ENCODE assay signal across 1 cellular context in the genomic region with DNA sequence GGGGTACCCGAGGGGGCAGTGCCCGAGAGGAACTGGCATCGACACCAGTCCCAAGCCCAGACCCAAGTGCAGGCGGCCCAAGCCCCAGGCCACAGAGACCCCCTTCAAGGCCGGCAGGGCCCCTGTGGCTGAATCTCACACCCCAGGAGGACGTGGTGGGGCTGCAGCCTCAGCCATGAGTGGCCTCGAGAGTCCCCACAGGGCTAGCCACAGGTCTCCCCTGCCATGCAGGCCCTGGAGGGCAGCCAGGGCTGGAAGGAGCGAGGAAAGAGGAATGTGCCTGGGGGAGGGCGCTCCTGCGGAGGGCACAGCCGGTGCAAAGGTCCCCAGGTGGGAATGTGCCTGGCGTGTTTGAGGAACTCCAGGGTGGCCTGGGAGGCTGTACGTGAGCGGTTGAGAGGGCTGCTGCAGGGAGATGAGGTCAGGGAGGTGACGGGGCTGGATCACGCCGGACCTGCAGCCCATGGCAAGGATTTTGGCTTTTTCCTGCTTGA.
TF ChIP-seq lines count a peak whose summit lies in the region.

No MANE protein-coding gene starts in this region.

TF ChIP-seq in HepG2, 621 proteins besides CTCF, POLR2A, EP300 and RAD21 (continued from another document and continues in another):
- TF ChIP-seq ZMYM2 (CRISPR knock-in tag; IDR thresholded peaks at IDR 0.05), result peak; percentile 82
- no peak for TF ChIP-seq AGO2 (optimal IDR thresholded peaks at IDR 0.05; ENCODE audit: low read depth, low read length)
- TF ChIP-seq, protein P1, sequence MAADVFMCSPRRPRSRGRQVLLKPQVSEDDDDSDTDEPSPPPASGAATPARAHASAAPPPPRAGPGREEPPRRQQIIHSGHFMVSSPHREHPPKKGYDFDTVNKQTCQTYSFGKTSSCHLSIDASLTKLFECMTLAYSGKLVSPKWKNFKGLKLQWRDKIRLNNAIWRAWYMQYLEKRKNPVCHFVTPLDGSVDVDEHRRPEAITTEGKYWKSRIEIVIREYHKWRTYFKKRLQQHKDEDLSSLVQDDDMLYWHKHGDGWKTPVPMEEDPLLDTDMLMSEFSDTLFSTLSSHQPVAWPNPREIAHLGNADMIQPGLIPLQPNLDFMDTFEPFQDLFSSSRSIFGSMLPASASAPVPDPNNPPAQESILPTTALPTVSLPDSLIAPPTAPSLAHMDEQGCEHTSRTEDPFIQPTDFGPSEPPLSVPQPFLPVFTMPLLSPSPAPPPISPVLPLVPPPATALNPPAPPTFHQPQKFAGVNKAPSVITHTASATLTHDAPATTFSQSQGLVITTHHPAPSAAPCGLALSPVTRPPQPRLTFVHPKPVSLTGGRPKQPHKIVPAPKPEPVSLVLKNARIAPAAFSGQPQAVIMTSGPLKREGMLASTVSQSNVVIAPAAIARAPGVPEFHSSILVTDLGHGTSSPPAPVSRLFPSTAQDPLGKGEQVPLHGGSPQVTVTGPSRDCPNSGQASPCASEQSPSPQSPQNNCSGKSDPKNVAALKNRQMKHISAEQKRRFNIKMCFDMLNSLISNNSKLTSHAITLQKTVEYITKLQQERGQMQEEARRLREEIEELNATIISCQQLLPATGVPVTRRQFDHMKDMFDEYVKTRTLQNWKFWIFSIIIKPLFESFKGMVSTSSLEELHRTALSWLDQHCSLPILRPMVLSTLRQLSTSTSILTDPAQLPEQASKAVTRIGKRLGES (CRISPR knock-in tag; IDR thresholded peaks at IDR 0.05; ENCODE audit: borderline replicate concordance), result no peak
- no peak for TF ChIP-seq RNF2 (conservative IDR thresholded peaks at IDR 0.05; ENCODE audit: low read depth)
- TF ChIP-seq, protein P2, sequence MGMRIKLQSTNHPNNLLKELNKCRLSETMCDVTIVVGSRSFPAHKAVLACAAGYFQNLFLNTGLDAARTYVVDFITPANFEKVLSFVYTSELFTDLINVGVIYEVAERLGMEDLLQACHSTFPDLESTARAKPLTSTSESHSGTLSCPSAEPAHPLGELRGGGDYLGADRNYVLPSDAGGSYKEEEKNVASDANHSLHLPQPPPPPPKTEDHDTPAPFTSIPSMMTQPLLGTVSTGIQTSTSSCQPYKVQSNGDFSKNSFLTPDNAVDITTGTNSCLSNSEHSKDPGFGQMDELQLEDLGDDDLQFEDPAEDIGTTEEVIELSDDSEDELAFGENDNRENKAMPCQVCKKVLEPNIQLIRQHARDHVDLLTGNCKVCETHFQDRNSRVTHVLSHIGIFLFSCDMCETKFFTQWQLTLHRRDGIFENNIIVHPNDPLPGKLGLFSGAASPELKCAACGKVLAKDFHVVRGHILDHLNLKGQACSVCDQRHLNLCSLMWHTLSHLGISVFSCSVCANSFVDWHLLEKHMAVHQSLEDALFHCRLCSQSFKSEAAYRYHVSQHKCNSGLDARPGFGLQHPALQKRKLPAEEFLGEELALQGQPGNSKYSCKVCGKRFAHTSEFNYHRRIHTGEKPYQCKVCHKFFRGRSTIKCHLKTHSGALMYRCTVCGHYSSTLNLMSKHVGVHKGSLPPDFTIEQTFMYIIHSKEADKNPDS (CRISPR knock-in tag; IDR thresholded peaks at IDR 0.05), result no peak
- TF ChIP-seq NCOR1 (IDR thresholded peaks at IDR 0.05; ENCODE audit: borderline replicate concordance, low read length), result no peak
- 0 out of 2 replicates have a peak, but pooled peaks have one; percentile 19 for TF ChIP-seq IRF2 (CRISPR knock-in tag; IDR thresholded peaks at IDR 0.05)
- TF ChIP-seq ZNF564 (CRISPR knock-in tag; IDR thresholded peaks at IDR 0.05), result no peak
- no peak for TF ChIP-seq MAFK (conservative IDR thresholded peaks at IDR 0.05 in 1 of 2, IDR thresholded peaks at IDR 0.05 in 1 of 2; ENCODE audit: low read length in 2 of 2)
- TF ChIP-seq, protein P3, sequence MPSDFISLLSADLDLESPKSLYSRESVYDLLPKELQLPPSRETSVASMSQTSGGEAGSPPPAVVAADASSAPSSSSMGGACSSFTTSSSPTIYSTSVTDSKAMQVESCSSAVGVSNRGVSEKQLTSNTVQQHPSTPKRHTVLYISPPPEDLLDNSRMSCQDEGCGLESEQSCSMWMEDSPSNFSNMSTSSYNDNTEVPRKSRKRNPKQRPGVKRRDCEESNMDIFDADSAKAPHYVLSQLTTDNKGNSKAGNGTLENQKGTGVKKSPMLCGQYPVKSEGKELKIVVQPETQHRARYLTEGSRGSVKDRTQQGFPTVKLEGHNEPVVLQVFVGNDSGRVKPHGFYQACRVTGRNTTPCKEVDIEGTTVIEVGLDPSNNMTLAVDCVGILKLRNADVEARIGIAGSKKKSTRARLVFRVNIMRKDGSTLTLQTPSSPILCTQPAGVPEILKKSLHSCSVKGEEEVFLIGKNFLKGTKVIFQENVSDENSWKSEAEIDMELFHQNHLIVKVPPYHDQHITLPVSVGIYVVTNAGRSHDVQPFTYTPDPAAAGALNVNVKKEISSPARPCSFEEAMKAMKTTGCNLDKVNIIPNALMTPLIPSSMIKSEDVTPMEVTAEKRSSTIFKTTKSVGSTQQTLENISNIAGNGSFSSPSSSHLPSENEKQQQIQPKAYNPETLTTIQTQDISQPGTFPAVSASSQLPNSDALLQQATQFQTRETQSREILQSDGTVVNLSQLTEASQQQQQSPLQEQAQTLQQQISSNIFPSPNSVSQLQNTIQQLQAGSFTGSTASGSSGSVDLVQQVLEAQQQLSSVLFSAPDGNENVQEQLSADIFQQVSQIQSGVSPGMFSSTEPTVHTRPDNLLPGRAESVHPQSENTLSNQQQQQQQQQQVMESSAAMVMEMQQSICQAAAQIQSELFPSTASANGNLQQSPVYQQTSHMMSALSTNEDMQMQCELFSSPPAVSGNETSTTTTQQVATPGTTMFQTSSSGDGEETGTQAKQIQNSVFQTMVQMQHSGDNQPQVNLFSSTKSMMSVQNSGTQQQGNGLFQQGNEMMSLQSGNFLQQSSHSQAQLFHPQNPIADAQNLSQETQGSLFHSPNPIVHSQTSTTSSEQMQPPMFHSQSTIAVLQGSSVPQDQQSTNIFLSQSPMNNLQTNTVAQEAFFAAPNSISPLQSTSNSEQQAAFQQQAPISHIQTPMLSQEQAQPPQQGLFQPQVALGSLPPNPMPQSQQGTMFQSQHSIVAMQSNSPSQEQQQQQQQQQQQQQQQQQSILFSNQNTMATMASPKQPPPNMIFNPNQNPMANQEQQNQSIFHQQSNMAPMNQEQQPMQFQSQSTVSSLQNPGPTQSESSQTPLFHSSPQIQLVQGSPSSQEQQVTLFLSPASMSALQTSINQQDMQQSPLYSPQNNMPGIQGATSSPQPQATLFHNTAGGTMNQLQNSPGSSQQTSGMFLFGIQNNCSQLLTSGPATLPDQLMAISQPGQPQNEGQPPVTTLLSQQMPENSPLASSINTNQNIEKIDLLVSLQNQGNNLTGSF (CRISPR knock-in tag; IDR thresholded peaks at IDR 0.05), result no peak
- TF ChIP-seq, protein P4, sequence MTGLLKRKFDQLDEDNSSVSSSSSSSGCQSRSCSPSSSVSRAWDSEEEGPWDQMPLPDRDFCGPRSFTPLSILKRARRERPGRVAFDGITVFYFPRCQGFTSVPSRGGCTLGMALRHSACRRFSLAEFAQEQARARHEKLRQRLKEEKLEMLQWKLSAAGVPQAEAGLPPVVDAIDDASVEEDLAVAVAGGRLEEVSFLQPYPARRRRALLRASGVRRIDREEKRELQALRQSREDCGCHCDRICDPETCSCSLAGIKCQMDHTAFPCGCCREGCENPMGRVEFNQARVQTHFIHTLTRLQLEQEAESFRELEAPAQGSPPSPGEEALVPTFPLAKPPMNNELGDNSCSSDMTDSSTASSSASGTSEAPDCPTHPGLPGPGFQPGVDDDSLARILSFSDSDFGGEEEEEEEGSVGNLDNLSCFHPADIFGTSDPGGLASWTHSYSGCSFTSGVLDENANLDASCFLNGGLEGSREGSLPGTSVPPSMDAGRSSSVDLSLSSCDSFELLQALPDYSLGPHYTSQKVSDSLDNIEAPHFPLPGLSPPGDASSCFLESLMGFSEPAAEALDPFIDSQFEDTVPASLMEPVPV (CRISPR knock-in tag; IDR thresholded peaks at IDR 0.05), result 0 out of 2 replicates have a peak, but pooled peaks have one; percentile 31
- peak; percentile 38 for TF ChIP-seq HNRNPK (IDR thresholded peaks at IDR 0.05; ENCODE audit: low read depth, low read length, poor library complexity, severe bottlenecking)
- TF ChIP-seq, protein P5, sequence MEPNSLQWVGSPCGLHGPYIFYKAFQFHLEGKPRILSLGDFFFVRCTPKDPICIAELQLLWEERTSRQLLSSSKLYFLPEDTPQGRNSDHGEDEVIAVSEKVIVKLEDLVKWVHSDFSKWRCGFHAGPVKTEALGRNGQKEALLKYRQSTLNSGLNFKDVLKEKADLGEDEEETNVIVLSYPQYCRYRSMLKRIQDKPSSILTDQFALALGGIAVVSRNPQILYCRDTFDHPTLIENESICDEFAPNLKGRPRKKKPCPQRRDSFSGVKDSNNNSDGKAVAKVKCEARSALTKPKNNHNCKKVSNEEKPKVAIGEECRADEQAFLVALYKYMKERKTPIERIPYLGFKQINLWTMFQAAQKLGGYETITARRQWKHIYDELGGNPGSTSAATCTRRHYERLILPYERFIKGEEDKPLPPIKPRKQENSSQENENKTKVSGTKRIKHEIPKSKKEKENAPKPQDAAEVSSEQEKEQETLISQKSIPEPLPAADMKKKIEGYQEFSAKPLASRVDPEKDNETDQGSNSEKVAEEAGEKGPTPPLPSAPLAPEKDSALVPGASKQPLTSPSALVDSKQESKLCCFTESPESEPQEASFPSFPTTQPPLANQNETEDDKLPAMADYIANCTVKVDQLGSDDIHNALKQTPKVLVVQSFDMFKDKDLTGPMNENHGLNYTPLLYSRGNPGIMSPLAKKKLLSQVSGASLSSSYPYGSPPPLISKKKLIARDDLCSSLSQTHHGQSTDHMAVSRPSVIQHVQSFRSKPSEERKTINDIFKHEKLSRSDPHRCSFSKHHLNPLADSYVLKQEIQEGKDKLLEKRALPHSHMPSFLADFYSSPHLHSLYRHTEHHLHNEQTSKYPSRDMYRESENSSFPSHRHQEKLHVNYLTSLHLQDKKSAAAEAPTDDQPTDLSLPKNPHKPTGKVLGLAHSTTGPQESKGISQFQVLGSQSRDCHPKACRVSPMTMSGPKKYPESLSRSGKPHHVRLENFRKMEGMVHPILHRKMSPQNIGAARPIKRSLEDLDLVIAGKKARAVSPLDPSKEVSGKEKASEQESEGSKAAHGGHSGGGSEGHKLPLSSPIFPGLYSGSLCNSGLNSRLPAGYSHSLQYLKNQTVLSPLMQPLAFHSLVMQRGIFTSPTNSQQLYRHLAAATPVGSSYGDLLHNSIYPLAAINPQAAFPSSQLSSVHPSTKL (CRISPR knock-in tag; IDR thresholded peaks at IDR 0.05), result peak; percentile 57
- no peak for TF ChIP-seq SYNCRIP (IDR thresholded peaks at IDR 0.05; ENCODE audit: insufficient read depth, low read depth, low read length)
- no peak for TF ChIP-seq CHD2 (IDR thresholded peaks at IDR 0.05; ENCODE audit: low read depth, low read length)
- TF ChIP-seq MED1 (CRISPR knock-in tag; IDR thresholded peaks at IDR 0.05), result no peak
- TF ChIP-seq, protein P6, sequence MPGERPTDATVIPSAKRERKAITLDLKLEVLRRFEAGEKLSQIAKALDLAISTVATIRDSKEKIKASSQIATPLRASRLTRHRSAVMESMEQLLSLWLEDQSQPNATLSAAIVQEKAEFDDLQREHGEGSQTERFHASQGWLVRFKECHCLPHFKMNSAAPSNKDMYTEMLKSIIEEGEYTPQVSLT (CRISPR knock-in tag; IDR thresholded peaks at IDR 0.05; ENCODE audit: borderline replicate concordance, low read depth), result no peak
- TF ChIP-seq, protein P7, sequence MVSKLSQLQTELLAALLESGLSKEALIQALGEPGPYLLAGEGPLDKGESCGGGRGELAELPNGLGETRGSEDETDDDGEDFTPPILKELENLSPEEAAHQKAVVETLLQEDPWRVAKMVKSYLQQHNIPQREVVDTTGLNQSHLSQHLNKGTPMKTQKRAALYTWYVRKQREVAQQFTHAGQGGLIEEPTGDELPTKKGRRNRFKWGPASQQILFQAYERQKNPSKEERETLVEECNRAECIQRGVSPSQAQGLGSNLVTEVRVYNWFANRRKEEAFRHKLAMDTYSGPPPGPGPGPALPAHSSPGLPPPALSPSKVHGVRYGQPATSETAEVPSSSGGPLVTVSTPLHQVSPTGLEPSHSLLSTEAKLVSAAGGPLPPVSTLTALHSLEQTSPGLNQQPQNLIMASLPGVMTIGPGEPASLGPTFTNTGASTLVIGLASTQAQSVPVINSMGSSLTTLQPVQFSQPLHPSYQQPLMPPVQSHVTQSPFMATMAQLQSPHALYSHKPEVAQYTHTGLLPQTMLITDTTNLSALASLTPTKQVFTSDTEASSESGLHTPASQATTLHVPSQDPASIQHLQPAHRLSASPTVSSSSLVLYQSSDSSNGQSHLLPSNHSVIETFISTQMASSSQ (IDR thresholded peaks at IDR 0.05; ENCODE audit: low read depth), result no peak
- TF ChIP-seq, protein P7 (CRISPR knock-in tag; IDR thresholded peaks at IDR 0.05; ENCODE audit: borderline replicate concordance), result peak; percentile 63; the same call in 1 of the 2 replicates
- no peak for TF ChIP-seq SMC3 (IDR thresholded peaks at IDR 0.05; ENCODE audit: low read length)
- TF ChIP-seq MTA3 (CRISPR knock-in tag; IDR thresholded peaks at IDR 0.05), result no peak
- TF ChIP-seq RORA (CRISPR knock-in tag; IDR thresholded peaks at IDR 0.05), result no peak
- TF ChIP-seq MIXL1 (CRISPR knock-in tag; IDR thresholded peaks at IDR 0.05), result no peak
- peak; percentile 66 for TF ChIP-seq SRSF1 (optimal IDR thresholded peaks at IDR 0.05; ENCODE audit: low read depth, low read length)
- TF ChIP-seq, protein P8, sequence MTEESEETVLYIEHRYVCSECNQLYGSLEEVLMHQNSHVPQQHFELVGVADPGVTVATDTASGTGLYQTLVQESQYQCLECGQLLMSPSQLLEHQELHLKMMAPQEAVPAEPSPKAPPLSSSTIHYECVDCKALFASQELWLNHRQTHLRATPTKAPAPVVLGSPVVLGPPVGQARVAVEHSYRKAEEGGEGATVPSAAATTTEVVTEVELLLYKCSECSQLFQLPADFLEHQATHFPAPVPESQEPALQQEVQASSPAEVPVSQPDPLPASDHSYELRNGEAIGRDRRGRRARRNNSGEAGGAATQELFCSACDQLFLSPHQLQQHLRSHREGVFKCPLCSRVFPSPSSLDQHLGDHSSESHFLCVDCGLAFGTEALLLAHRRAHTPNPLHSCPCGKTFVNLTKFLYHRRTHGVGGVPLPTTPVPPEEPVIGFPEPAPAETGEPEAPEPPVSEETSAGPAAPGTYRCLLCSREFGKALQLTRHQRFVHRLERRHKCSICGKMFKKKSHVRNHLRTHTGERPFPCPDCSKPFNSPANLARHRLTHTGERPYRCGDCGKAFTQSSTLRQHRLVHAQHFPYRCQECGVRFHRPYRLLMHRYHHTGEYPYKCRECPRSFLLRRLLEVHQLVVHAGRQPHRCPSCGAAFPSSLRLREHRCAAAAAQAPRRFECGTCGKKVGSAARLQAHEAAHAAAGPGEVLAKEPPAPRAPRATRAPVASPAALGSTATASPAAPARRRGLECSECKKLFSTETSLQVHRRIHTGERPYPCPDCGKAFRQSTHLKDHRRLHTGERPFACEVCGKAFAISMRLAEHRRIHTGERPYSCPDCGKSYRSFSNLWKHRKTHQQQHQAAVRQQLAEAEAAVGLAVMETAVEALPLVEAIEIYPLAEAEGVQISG (CRISPR knock-in tag; IDR thresholded peaks at IDR 0.05), result peak; percentile 53; the same call in 1 of the 2 replicates
- no peak for TF ChIP-seq ZNF776 (CRISPR knock-in tag; IDR thresholded peaks at IDR 0.05)
- TF ChIP-seq REXO4 (CRISPR knock-in tag; IDR thresholded peaks at IDR 0.05; ENCODE audit: borderline replicate concordance), result no peak
- TF ChIP-seq NCOA5 (CRISPR knock-in tag; IDR thresholded peaks at IDR 0.05), result no peak
- TF ChIP-seq KLF13 (CRISPR knock-in tag; IDR thresholded peaks at IDR 0.05), result no peak
